ENCODE assay signal across 2 cellular contexts in the genomic region with DNA sequence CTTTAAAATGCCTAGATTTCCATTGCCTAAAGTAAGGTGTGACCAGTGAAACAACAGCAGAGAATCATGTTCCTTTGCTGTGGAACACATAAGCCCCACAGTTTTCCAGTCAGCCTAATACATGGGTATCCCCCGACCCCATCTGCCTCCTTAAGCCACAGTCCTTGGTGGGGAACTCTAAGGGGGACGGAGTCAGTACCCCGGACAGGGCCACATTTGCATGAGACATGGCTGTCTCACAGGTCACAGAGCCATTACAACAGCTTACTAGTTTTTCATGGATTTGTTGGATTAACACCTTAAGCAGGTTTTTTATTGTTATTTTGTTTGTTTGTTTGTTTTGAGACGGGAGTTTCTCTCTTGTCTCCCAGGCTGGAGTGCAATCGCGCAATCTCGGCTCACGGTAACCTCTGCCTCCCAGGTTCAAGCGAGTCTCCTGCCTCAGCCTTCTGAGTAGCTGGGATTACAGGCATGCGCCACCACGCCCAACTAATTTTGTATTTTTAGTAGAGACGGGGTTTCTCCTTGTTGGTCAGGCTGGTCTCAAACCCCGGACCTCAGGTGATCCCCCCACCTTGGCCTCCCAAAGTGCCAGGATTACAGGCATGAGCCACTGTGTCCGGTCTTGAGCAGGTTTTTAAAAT.
TF ChIP-seq lines count a peak whose summit lies in the region.

No MANE protein-coding gene starts in this region.

TF ChIP-seq in SK-N-SH, 30 proteins besides CTCF, POLR2A, EP300 and RAD21:
- TF ChIP-seq, protein P1, sequence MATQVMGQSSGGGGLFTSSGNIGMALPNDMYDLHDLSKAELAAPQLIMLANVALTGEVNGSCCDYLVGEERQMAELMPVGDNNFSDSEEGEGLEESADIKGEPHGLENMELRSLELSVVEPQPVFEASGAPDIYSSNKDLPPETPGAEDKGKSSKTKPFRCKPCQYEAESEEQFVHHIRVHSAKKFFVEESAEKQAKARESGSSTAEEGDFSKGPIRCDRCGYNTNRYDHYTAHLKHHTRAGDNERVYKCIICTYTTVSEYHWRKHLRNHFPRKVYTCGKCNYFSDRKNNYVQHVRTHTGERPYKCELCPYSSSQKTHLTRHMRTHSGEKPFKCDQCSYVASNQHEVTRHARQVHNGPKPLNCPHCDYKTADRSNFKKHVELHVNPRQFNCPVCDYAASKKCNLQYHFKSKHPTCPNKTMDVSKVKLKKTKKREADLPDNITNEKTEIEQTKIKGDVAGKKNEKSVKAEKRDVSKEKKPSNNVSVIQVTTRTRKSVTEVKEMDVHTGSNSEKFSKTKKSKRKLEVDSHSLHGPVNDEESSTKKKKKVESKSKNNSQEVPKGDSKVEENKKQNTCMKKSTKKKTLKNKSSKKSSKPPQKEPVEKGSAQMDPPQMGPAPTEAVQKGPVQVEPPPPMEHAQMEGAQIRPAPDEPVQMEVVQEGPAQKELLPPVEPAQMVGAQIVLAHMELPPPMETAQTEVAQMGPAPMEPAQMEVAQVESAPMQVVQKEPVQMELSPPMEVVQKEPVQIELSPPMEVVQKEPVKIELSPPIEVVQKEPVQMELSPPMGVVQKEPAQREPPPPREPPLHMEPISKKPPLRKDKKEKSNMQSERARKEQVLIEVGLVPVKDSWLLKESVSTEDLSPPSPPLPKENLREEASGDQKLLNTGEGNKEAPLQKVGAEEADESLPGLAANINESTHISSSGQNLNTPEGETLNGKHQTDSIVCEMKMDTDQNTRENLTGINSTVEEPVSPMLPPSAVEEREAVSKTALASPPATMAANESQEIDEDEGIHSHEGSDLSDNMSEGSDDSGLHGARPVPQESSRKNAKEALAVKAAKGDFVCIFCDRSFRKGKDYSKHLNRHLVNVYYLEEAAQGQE (IDR thresholded peaks at IDR 0.05; ENCODE audit: low read depth, low read length), result peak; percentile 89

TF ChIP-seq in GM12878, 131 proteins besides CTCF, POLR2A, EP300 and RAD21:
- peak; percentile 85; the same call in 1 of the 3 replicates for TF ChIP-seq POU2F2 (IDR thresholded peaks at IDR 0.05; ENCODE audit: borderline replicate concordance, low read depth, low read length)
- TF ChIP-seq, protein P1 (IDR thresholded peaks at IDR 0.05; ENCODE audit: low read depth, low read length), result peak; percentile 82
TF ChIP-seq in GM12878: peak in this region for 2; not testable (repeated sequence) for 129.
